8 cellular contexts compared by ENCODE assay signal in the genomic region with DNA sequence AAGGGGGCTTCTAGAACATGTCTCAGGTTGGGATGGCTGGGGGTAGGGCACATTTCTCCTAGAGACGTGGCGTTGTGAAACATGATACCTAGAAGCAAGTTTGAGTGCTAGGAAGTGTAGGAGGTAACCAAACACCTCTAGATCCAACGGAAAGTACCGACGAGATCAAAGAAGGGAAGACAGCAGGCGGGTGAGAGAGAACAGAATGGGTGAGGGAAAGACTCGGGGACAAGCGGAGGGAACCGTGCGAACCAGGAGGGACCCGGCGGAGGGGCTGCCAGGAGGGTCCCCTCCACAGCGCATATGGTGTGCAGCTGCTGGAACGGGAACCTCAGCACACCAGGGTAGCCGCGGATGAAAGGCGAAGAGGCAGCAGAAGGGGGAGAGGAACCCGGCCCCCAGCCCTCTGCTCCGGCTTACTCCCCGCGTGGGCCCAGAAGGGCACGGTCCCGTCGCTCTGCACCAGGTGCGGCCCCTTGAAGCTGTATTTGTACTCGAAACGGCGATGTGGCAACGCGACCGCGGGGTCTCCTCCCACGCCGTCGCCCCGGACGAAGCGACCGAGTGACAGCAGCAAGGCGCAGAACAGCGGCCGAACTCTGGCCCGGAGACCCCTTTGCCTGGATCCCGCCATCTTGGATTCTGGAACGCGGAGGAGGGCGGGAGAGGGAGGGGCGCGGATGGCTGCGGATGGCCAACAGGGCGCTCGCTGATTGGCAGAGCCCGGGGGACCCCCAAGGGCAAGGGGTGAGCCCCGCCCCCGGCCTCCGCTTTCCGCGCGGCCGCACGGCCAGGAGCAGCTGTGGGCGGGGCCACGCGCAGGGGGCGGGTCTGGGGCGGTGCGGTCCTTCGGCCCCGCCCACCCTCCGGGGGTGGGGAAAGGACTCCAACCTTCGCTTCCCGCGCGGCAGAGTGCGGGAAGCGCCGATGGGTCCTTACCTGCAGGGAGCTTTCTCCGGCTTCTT. TPM values are rescaled to one million over a fixed set of nuclear protein-coding genes. Genes with fewer than 3 reads are reported as not detected.
DNase-seq lines count a peak whose midpoint lies in the region; ATAC-seq and TF ChIP-seq lines count a peak whose summit lies in the region.

A gene with protein sequence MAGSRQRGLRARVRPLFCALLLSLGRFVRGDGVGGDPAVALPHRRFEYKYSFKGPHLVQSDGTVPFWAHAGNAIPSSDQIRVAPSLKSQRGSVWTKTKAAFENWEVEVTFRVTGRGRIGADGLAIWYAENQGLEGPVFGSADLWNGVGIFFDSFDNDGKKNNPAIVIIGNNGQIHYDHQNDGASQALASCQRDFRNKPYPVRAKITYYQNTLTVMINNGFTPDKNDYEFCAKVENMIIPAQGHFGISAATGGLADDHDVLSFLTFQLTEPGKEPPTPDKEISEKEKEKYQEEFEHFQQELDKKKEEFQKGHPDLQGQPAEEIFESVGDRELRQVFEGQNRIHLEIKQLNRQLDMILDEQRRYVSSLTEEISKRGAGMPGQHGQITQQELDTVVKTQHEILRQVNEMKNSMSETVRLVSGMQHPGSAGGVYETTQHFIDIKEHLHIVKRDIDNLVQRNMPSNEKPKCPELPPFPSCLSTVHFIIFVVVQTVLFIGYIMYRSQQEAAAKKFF (minus strand): TSS at position 655 of the 965 bp plus-strand sequence. CDS start 21 bp downstream, at position 634.

- peak; percentile 81 for DNase-seq in DMS79 treated with DMSO at 0.1 percent for 48 hours (lab: John Stamatoyannopoulos, UW)
- peak; percentile 18 for DNase-seq in Panc1 (ENCODE audit: low read depth, low spot score)
- peak; percentile 92 for DNase-seq in activated T-cell treated with anti-CD3 and anti-CD28 coated beads, Interleukin-2, amount 50 U/mL, for 4 hours
- DNase-seq in stimulated activated CD8-positive, alpha-beta memory T cell treated with anti-CD3 and anti-CD28 coated beads, Interleukin-4, amount 100 ng/mL, for 48 hours = peak; percentile 96

- H3K27ac ChIP-seq in KMS-11 (peak within 1 kb of the TSS; percentile 92), Panc1 (ENCODE audit: low read length) (peak within 1 kb of the TSS; percentile 60), esophagus (ENCODE audit: low read depth in 2 of 2, low read length in 1 of 2) (peak within 1 kb of the TSS; percentile 79 to 85)

- H3K27me3 ChIP-seq in KMS-11 (ENCODE audit: insufficient read depth, low read depth) = no peaks in the 10 kb centered on the region
- no peaks in the 10 kb centered on the region for H3K27me3 ChIP-seq in Panc1 (ENCODE audit: control insufficient read depth, insufficient read depth, low read length)
- no peaks in the 10 kb centered on the region for H3K27me3 ChIP-seq in esophagus (ENCODE audit: control insufficient read depth in 1 of 2, insufficient read depth in 2 of 2, low read length in 2 of 2)
- no peaks in the 10 kb centered on the region for H3K27me3 ChIP-seq in mucosa of stomach (ENCODE audit: control insufficient read depth, insufficient read depth, low read length)

- no peaks in the 10 kb centered on the region for H3K9me3 Mint-ChIP-seq in activated T-cell treated with anti-CD3 and anti-CD28 coated beads, Interleukin-2, amount 50 U/mL, for 4 hours

- CTCF ChIA-PET in Panc1 (lab: Charles Lee) = no interaction called here

- peaks cover 8% of the 10 kb centered on the region for H3K36me3 Mint-ChIP-seq in activated T-cell treated with anti-CD3 and anti-CD28 coated beads, Interleukin-2, amount 50 U/mL, for 4 hours (ENCODE audit: insufficient read depth)

- H3K36me3 ChIP-seq in KMS-11 (ENCODE audit: insufficient read depth) (peaks cover 20% of the 10 kb centered on the region), Panc1 (ENCODE audit: control insufficient read depth, insufficient read depth, low read length) (peaks cover 10% of the 10 kb centered on the region), esophagus (ENCODE audit: control insufficient read depth in 2 of 2, insufficient read depth in 2 of 2, low read length in 1 of 2) (no peaks in the 10 kb centered on the region), mucosa of stomach (ENCODE audit: control insufficient read depth, insufficient read depth, low read length) (no peaks in the 10 kb centered on the region)

- no TSS peak for BruUV-seq in Panc1 (replicated peaks; lab: Mats Ljungman, UMichigan)

- H4K20me1 ChIP-seq in KMS-11 (ENCODE audit: insufficient read depth) = 0 out of 2 replicates have a peak, but pooled peaks cover 6% of the 10 kb centered on the region

- H3K4me2 ChIP-seq in KMS-11 = peak within 1 kb of the TSS; percentile 98

- no peaks in the 10 kb centered on the region for H3K9me3 ChIP-seq in Panc1 (ENCODE audit: control insufficient read depth, insufficient read depth, low read depth, low read length)
- H3K9me3 ChIP-seq in esophagus (ENCODE audit: control insufficient read depth in 2 of 2, insufficient read depth in 1 of 2, low read depth in 1 of 2, low read length in 1 of 2) = no peaks in the 10 kb centered on the region
- no peaks in the 10 kb centered on the region for H3K9me3 ChIP-seq in mucosa of stomach (ENCODE audit: control insufficient read depth, low read length)

- peaks cover 36% of the 10 kb centered on the region for H3K4me1 ChIP-seq in KMS-11 (ENCODE audit: low read depth, poor library complexity, severe bottlenecking)
- peaks cover 9% of the 10 kb centered on the region for H3K4me1 ChIP-seq in Panc1 (ENCODE audit: control insufficient read depth, insufficient read depth, low read length)
- H3K4me1 ChIP-seq in esophagus (ENCODE audit: control insufficient read depth in 2 of 2, insufficient read depth in 2 of 2, low read length in 1 of 2) = no peaks in the 10 kb centered on the region
- no peaks in the 10 kb centered on the region for H3K4me1 ChIP-seq in mucosa of stomach (ENCODE audit: control insufficient read depth, insufficient read depth, low read length)

- POLR2A ChIA-PET in Panc1 (lab: Charles Lee) = no interaction called here

- ATAC-seq in GM21786 (IDR thresholded peaks at IDR 0.05; ENCODE audit: unreplicated experiment) (peak; percentile 88), Panc1 (peak; percentile 99)
- peak; percentile 91 for ATAC-seq in activated T-cell treated with anti-CD3 and anti-CD28 coated beads, Interleukin-2, amount 50 U/mL, for 4 hours

- peak within 1 kb of the TSS; percentile 55 for H3K4me3 ChIP-seq in KMS-11 (IDR thresholded peaks at IDR 0.05; ENCODE audit: insufficient read depth, low read depth, low read length)
- H3K4me3 ChIP-seq in Panc1 (ENCODE audit: low read depth in 2 of 2, low read length in 2 of 2) = peak within 1 kb of the TSS; percentile 88 to 91
- peak within 1 kb of the TSS; percentile 67 to 82 for H3K4me3 ChIP-seq in esophagus (ENCODE audit: low read depth in 1 of 2, low read length in 2 of 2)
- peak within 1 kb of the TSS; percentile 83 for H3K4me3 ChIP-seq in mucosa of stomach (ENCODE audit: low read length)

- H3K4me3 Mint-ChIP-seq in activated T-cell treated with anti-CD3 and anti-CD28 coated beads, Interleukin-2, amount 50 U/mL, for 4 hours = peak within 1 kb of the TSS; percentile 96

- in situ Hi-C loops in Panc1 (cut with HindIII; ENCODE audit: low pct_unique_long_range_greater_than_20kb, low sequenced_read_pairs) = no loop called here

- peaks cover 36% of the 10 kb centered on the region for H3K4me1 Mint-ChIP-seq in activated T-cell treated with anti-CD3 and anti-CD28 coated beads, Interleukin-2, amount 50 U/mL, for 4 hours (ENCODE audit: low read depth)

- peak within 1 kb of the TSS; percentile 98 for H3K9ac ChIP-seq in KMS-11
- peak within 1 kb of the TSS; percentile 86 for H3K9ac ChIP-seq in mucosa of stomach (ENCODE audit: low read length)

- H2AFZ ChIP-seq in KMS-11 (ENCODE audit: low read depth) = peak within 1 kb of the TSS; percentile 97

- intact Hi-C loops in Panc1 (cut with micrococcal nuclease; ENCODE audit: unreplicated experiment) = no loop called here

- H3K79me2 ChIP-seq in KMS-11 (ENCODE audit: insufficient read depth, low read depth) = peaks cover 46% of the 10 kb centered on the region

- no peak for TF ChIP-seq CTCF in KMS-11 (conservative IDR thresholded peaks at IDR 0.05; ENCODE audit: low read depth, low read length)
- TF ChIP-seq CTCF in Panc1 (IDR thresholded peaks at IDR 0.05) = no peak

- 0 to 1% methylated on average over 63 to 78 of the region's 78 CpGs for WGBS in esophagus, 2 donors

- no peaks in the 10 kb centered on the region for H3K27me3 Mint-ChIP-seq in activated T-cell treated with anti-CD3 and anti-CD28 coated beads, Interleukin-2, amount 50 U/mL, for 4 hours (ENCODE audit: low read depth)

RNA-seq across cellular contexts. Expression of the gene that starts here (rescaled TPM):
- total RNA-seq in Panc1 (2021; ENCODE audit: unreplicated experiment) = 60.8 TPM
- polyA plus RNA-seq in Panc1 (2012; ENCODE audit: insufficient read length) = 30.9 TPM
- total RNA-seq in activated T-cell treated with anti-CD3 and anti-CD28 coated beads, Interleukin-2, amount 50 U/mL, for 4 hours = 100 to 1,000 TPM; 106 to 130 (median 116) TPM
- polyA plus RNA-seq in esophagus = 10 to 100 TPM; 12.0 to 18.3 TPM

Comparison
In these comparisons a context has a peak if more than half of its experiments do, and no peak if none do; other contexts are left out.
1. Peak in every context shown above with its lines: DNase-seq, ATAC-seq, H3K4me3 ChIP-seq and H3K27ac ChIP-seq.
2. DNase-seq: peak in every context shown above with its lines; median percentile 96 in stimulated activated CD8-positive, alpha-beta memory T cell treated with anti-CD3 and anti-CD28 coated beads, Interleukin-4, amount 100 ng/mL, for 48 hours; 92 in activated T-cell treated with anti-CD3 and anti-CD28 coated beads, Interleukin-2, amount 50 U/mL, for 4 hours; 81 in DMS79 treated with DMSO at 0.1 percent for 48 hours; 18 in Panc1.